Comparison of ENCODE assay signal across 1 cellular context in genomic region chr3:74992898-74993297, GRCh38.
TF ChIP-seq lines count a peak whose summit lies in the region.

No MANE protein-coding gene starts in this region.

TF ChIP-seq in A549, 52 proteins besides CTCF, POLR2A, EP300 and RAD21 (continued from another document):
- no peak for TF ChIP-seq REST (IDR thresholded peaks at IDR 0.05)
- no peak for TF ChIP-seq HEYL (CRISPR knock-in tag; IDR thresholded peaks at IDR 0.05)
- no peak for TF ChIP-seq HDAC2 (IDR thresholded peaks at IDR 0.05)
- peak; percentile 65 for TF ChIP-seq MAFK (IDR thresholded peaks at IDR 0.05; ENCODE audit: partially characterized antibody)
